Comparison of ENCODE assay signal across 19 cellular contexts in genomic region chr12:13631873-13632272, GRCh38.
DNase-seq lines count a peak whose midpoint lies in the region; ATAC-seq and FAIRE-seq lines count a peak whose summit lies in the region.
"Had no signal": no experiment of that assay in that cellular context is flagged by ENCODE, and none has a peak within 500 bp of the region (broad histone marks: within the 10 kb centered on the region; RNA-seq: fewer than 3 reads in every experiment).

No MANE protein-coding gene starts in this region.

- intact Hi-C loops in right cardiac atrium (cut with DNase I): no loop called here

- H3K4me3 ChIP-seq in right cardiac atrium (ENCODE audit: low read length): no peak overlapping the region
- H3K4me3 ChIP-seq: BLaER1 had no signal

- FAIRE-seq in RCC 7860 (lab: Jason Lieb, UNC): no peak
- FAIRE-seq: GM18507, HepG2, HTR-8/SVneo had no signal

- WGBS in right cardiac atrium: 80% methylated on average over 2 of the region's 2 CpGs

- H3K4me1 ChIP-seq in right cardiac atrium (ENCODE audit: control insufficient read depth, insufficient read depth, low read length): no peaks in the 10 kb centered on the region
- H3K4me1 ChIP-seq: BLaER1, Caco-2 had no signal

- no peak for ATAC-seq in right cardiac atrium
- ATAC-seq: HepG2 had no signal

- no peak overlapping the region for H3K27ac ChIP-seq in right cardiac atrium (ENCODE audit: low read length)
- H3K27ac ChIP-seq: 22Rv1, BLaER1 had no signal

- DNase-seq in NCI-H82 (lab: John Stamatoyannopoulos, UW) (peak; percentile 45), NCI-H82 treated with DMSO at 0.1 percent for 48 hours (lab: John Stamatoyannopoulos, UW; ENCODE audit: unreplicated experiment) (no peak), cerebellar cortex (ENCODE audit: low spot score) (peak; percentile 18), midbrain (lab: John Stamatoyannopoulos, UW) (peak; percentile 57), superior temporal gyrus (ENCODE audit: extremely low spot score) (peak; percentile 25), foreskin melanocyte (no peak), right cardiac atrium (no peak), RCC 7860 (ENCODE audit: low spot score) (no peak)
- DNase-seq: Caco-2; CD8-positive, alpha-beta memory T cell; DND-41; GF-D8; GOT3; H9 had no signal

- no peaks in the 10 kb centered on the region for H3K9me3 ChIP-seq in right cardiac atrium (ENCODE audit: control insufficient read depth, low read length)
- H3K9me3 ChIP-seq: BLaER1, Caco-2 had no signal

- H3K27me3 ChIP-seq in right cardiac atrium (ENCODE audit: control insufficient read depth, insufficient read depth): no peaks in the 10 kb centered on the region
- H3K27me3 ChIP-seq: BLaER1 had no signal

Comparison
In these comparisons a context has a peak if more than half of its experiments do, and no peak if none do; other contexts are left out.
1. DNase-seq: peak in NCI-H82 (single experiment), cerebellar cortex (single experiment), midbrain (single experiment) and superior temporal gyrus (single experiment); none in NCI-H82 treated with DMSO at 0.1 percent for 48 hours (single experiment), foreskin melanocyte (single experiment), right cardiac atrium (0 of 3) and RCC 7860 (single experiment).